1 cellular context compared by ENCODE assay signal in genomic region chr1:44485933-44486475, GRCh38.
TF ChIP-seq lines count a peak whose summit lies in the region.

No MANE protein-coding gene starts in this region.

TF ChIP-seq in GM23338, 12 proteins besides CTCF, POLR2A, EP300 and RAD21 (continued from another document):
- TF ChIP-seq ZNF462 (CRISPR knock-in tag; IDR thresholded peaks at IDR 0.05) (no peak), CREB1 (CRISPR knock-in tag; IDR thresholded peaks at IDR 0.05; ENCODE audit: low read depth) (no peak)
